Comparison of ENCODE assay signal across 8 cellular contexts in the genomic region with DNA sequence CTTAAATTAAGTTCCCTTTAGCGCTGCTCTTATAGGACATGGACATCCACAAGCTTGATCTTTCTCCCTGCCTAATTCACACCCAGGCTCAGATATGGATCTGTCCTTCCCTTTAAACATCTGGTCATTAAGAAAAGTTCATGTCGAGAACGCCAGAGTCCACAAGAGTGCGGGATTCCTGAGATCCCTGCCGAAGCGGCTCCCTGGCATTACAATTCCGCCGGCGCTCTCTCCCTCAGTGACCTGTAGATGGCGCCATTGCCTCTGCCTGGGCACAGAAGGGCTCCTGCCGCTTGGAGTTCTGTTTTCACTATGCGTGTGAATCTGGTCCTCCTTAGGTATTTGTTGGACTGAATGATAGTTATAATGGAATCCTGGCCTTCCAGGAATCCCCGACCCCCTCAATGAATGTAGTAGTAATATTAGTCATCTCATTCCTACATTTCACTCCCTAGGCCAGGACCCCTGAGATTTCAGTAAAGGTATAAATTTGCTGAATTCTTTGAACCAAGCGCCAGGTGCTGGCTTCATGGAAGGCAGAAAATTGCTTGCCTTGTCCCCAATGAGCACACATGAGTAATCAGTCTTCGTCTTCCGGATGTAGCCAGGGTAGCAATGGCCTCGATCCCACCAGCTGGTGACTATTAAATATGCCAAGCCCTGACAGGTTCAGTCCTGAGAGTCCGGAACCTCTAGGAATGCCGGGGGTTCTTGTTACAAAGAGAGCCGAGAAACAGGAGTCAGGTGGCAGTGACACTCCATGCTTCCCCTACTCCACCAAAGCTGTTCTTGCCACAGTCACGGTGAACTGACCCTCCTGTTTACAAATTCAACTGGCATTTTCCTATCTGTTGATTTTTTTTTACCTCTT. TPM values are rescaled to one million over a fixed set of nuclear protein-coding genes. Genes with fewer than 3 reads are reported as not detected.
A peak's percentile ranks its signal among the peaks of the same experiment; 100 is the strongest.
DNase-seq lines count a peak whose midpoint lies in the region; ATAC-seq and TF ChIP-seq lines count a peak whose summit lies in the region.

No MANE protein-coding gene starts in this region.

- TF ChIP-seq POLR2A in IMR-90 (IDR thresholded peaks at IDR 0.05; ENCODE audit: low read depth, low read length) (no peak), esophagus muscularis mucosa (IDR thresholded peaks at IDR 0.05; ENCODE audit: low read depth) (no peak)

- peak overlapping the region in 1 of 10 donors; percentile 44 for H3K27ac Mint-ChIP-seq in naive thymus-derived CD8-positive, alpha-beta T cell
- H3K27ac Mint-ChIP-seq in stimulated activated effector memory CD8-positive, alpha-beta T cell treated with anti-CD3 and anti-CD28 coated beads, Interleukin-12 subunit alpha, Interleukin-12 subunit beta, amount 100 ng/mL, for 72 hours: peak overlapping the region; percentile 23

- no peak overlapping the region for H4K5ac ChIP-seq in IMR-90 (ENCODE audit: low read depth, low read length)

- H3K4me3 Mint-ChIP-seq in naive thymus-derived CD8-positive, alpha-beta T cell: peak overlapping the region in 3 of 10 donors; percentile 8 to 67 (median 37)
- H3K4me3 Mint-ChIP-seq in stimulated activated effector memory CD8-positive, alpha-beta T cell treated with anti-CD3 and anti-CD28 coated beads, Interleukin-12 subunit alpha, Interleukin-12 subunit beta, amount 100 ng/mL, for 72 hours: peak overlapping the region; percentile 22

- POLR2A ChIA-PET in IMR-90 (lab: Charles Lee; ENCODE audit: unreplicated experiment): no interaction called here
- POLR2A ChIA-PET in naive thymus-derived CD8-positive, alpha-beta T cell (lab: Charles Lee): no interaction called here

- no peak overlapping the region for H2BK120ac ChIP-seq in IMR-90 (ENCODE audit: low read depth, low read length)

- H3K56ac ChIP-seq in IMR-90 (ENCODE audit: extremely low read depth, insufficient read depth, low read length): no peak overlapping the region

- no TSS peak for BruUV-seq in IMR-90 (replicated peaks; lab: Mats Ljungman, UMichigan)

- peak; percentile 50 for DNase-seq in GM04504 (ENCODE audit: low read depth)
- peak; percentile 62 for DNase-seq in IMR-90
- peak; percentile 16 for DNase-seq in OCI-M2 (lab: John Stamatoyannopoulos, UW; ENCODE audit: unreplicated experiment)
- peak; percentile 60 for DNase-seq in activated T-cell treated with anti-CD3 and anti-CD28 coated beads for 48 hours (ENCODE audit: low read depth)
- no peak for DNase-seq in esophagus muscularis mucosa (ENCODE audit: extremely low spot score)
- DNase-seq in naive thymus-derived CD8-positive, alpha-beta T cell: peak; percentile 41 to 81 (median 68)
- DNase-seq in stimulated activated effector memory CD8-positive, alpha-beta T cell treated with anti-CD3 and anti-CD28 coated beads, Interleukin-12 subunit alpha, Interleukin-12 subunit beta, amount 100 ng/mL, for 72 hours (ENCODE audit: low spot score in 2 of 2): peak; percentile 74 to 87

- H3K18ac ChIP-seq in IMR-90 (ENCODE audit: low read depth, low read length): no peak overlapping the region

- peaks cover 2 to 8% (median 6%) of the 10 kb centered on the region in 4 donors for H3K4me1 Mint-ChIP-seq in naive thymus-derived CD8-positive, alpha-beta T cell
- peaks cover 6% of the 10 kb centered on the region for H3K4me1 Mint-ChIP-seq in stimulated activated effector memory CD8-positive, alpha-beta T cell treated with anti-CD3 and anti-CD28 coated beads, Interleukin-12 subunit alpha, Interleukin-12 subunit beta, amount 100 ng/mL, for 72 hours

- no peaks in the 10 kb centered on the region for H3K36me3 Mint-ChIP-seq in naive thymus-derived CD8-positive, alpha-beta T cell
- no peaks in the 10 kb centered on the region for H3K36me3 Mint-ChIP-seq in stimulated activated effector memory CD8-positive, alpha-beta T cell treated with anti-CD3 and anti-CD28 coated beads, Interleukin-12 subunit alpha, Interleukin-12 subunit beta, amount 100 ng/mL, for 72 hours

- H3K4me3 ChIP-seq in IMR-90 (ENCODE audit: insufficient read depth, low read depth, low read length): no peak overlapping the region
- H3K4me3 ChIP-seq in esophagus muscularis mucosa: no peak overlapping the region

- H3K23ac ChIP-seq in IMR-90 (ENCODE audit: low read depth, low read length): no peak overlapping the region

- in situ Hi-C loops in IMR-90 (cut with MboI; ENCODE audit: low sequenced_read_pairs): no loop called here

- H3K9me1 ChIP-seq in IMR-90 (ENCODE audit: insufficient read depth, low read length): no peaks in the 10 kb centered on the region

- no peak overlapping the region for H3K4me2 ChIP-seq in IMR-90 (ENCODE audit: low read depth, low read length)

- 11% methylated on average over 5 of the region's 21 CpGs; no CpG with 5 or more reads in 1 of the 2 experiments for WGBS in IMR-90 (ENCODE audit: extremely low coverage in 2 of 2, insufficient read length in 1 of 2), 2 experiments
- WGBS in esophagus muscularis mucosa: 26% methylated on average over 21 of the region's 21 CpGs

- H3K36me3 ChIP-seq in IMR-90 (ENCODE audit: control insufficient read depth, insufficient read depth, low read length): no peaks in the 10 kb centered on the region
- H3K36me3 ChIP-seq in esophagus muscularis mucosa: no peaks in the 10 kb centered on the region

- H3K4ac ChIP-seq in IMR-90 (ENCODE audit: low read depth, low read length): no peak overlapping the region

- TF ChIP-seq RAD21 in IMR-90 (IDR thresholded peaks at IDR 0.05; ENCODE audit: low read length): peak; percentile 87

- TF ChIP-seq CTCF in IMR-90 (conservative IDR thresholded peaks at IDR 0.05; ENCODE audit: low read depth, low read length): peak; percentile 98
- TF ChIP-seq CTCF in esophagus muscularis mucosa (IDR thresholded peaks at IDR 0.05): peak; percentile 80 to 96 (median 84)

- no peak overlapping the region for H2BK5ac ChIP-seq in IMR-90 (ENCODE audit: low read depth, low read length, poor library complexity, severe bottlenecking)

- intact Hi-C loops in IMR-90 (cut with micrococcal nuclease) (loop anchor here (1.0 to 2.0 kb wide), 2 partner anchors 59 to 86 kb away; no protein-coding TSS in a partner anchor), esophagus muscularis mucosa (cut with DNase I) (no loop called here)

- H2AK9ac ChIP-seq in IMR-90 (replicated peaks; ENCODE audit: low read depth, low read length, poor library complexity): no peak overlapping the region

- H3K9me3 ChIP-seq in IMR-90 (ENCODE audit: control insufficient read depth, insufficient read depth, low read length) (no peaks in the 10 kb centered on the region), esophagus muscularis mucosa (no peaks in the 10 kb centered on the region)

- ATAC-seq in IMR-90 (ENCODE audit: low read depth): peak; percentile 98
- peak; percentile 75 to 89 for ATAC-seq in naive thymus-derived CD8-positive, alpha-beta T cell
- peak; percentile 79 for ATAC-seq in stimulated activated effector memory CD8-positive, alpha-beta T cell treated with anti-CD3 and anti-CD28 coated beads, Interleukin-12 subunit alpha, Interleukin-12 subunit beta, amount 100 ng/mL, for 72 hours
- ATAC-seq in HG03460 (IDR thresholded peaks at IDR 0.05; ENCODE audit: unreplicated experiment): no peak

- H2AFZ ChIP-seq in IMR-90 (replicated peaks; ENCODE audit: low read length, poor library complexity): no peak overlapping the region

- H4K20me1 ChIP-seq in IMR-90 (ENCODE audit: insufficient read depth, low read length): no peaks in the 10 kb centered on the region

- no peaks in the 10 kb centered on the region for H3K9me3 Mint-ChIP-seq in naive thymus-derived CD8-positive, alpha-beta T cell
- H3K9me3 Mint-ChIP-seq in stimulated activated effector memory CD8-positive, alpha-beta T cell treated with anti-CD3 and anti-CD28 coated beads, Interleukin-12 subunit alpha, Interleukin-12 subunit beta, amount 100 ng/mL, for 72 hours: no peaks in the 10 kb centered on the region

- H3K4me1 ChIP-seq in IMR-90 (ENCODE audit: control insufficient read depth, insufficient read depth, low read length) (no peaks in the 10 kb centered on the region), esophagus muscularis mucosa (peaks cover 0 to 9% (median 4%) of the 10 kb centered on the region in 4 donors)

- no peak overlapping the region for H2BK20ac ChIP-seq in IMR-90 (ENCODE audit: low read depth, low read length)

- no peaks in the 10 kb centered on the region for H3K79me1 ChIP-seq in IMR-90 (ENCODE audit: low read depth in 1 of 2, low read length in 2 of 2)

- H3K27me3 ChIP-seq in IMR-90 (ENCODE audit: control insufficient read depth, insufficient read depth, low read length) (peaks cover 38% of the 10 kb centered on the region), esophagus muscularis mucosa (peaks cover 0 to 66% (median 14%) of the 10 kb centered on the region in 4 donors)

- H4K91ac ChIP-seq in IMR-90 (ENCODE audit: insufficient read depth, low read depth, low read length): no peak overlapping the region

- no peak overlapping the region for H3K14ac ChIP-seq in IMR-90 (replicated peaks; ENCODE audit: low read depth, low read length)

- dilution Hi-C loops in IMR-90 (cut with HindIII; ENCODE audit: low sequenced_read_pairs, unreplicated experiment): no loop called here

- no peak overlapping the region for H2BK15ac ChIP-seq in IMR-90 (ENCODE audit: low read depth, low read length)

- no peak overlapping the region for H3K9ac ChIP-seq in IMR-90 (ENCODE audit: low read depth, low read length)

- H3K27me3 Mint-ChIP-seq in naive thymus-derived CD8-positive, alpha-beta T cell: peaks cover 18 to 40% (median 26%) of the 10 kb centered on the region in 5 donors

- no peak overlapping the region for H2AK5ac ChIP-seq in IMR-90 (ENCODE audit: low read depth, low read length)

- CTCF ChIA-PET in IMR-90 (lab: Yijun Ruan, JAX): interaction anchor here (0.5 to 1.6 kb wide), 2 partner anchors 86 to 361 kb away, joined by 3 to 4 read pairs; no protein-coding TSS in a partner anchor

- no peak for TF ChIP-seq EP300 in esophagus muscularis mucosa (IDR thresholded peaks at IDR 0.05)

- H4K8ac ChIP-seq in IMR-90 (ENCODE audit: low read depth in 2 of 2, low read length in 2 of 2): no peak overlapping the region

- H3K27ac ChIP-seq in IMR-90 (ENCODE audit: insufficient read depth, low read length) (no peak overlapping the region), esophagus muscularis mucosa (replicated peaks in 1 of 4) (no peak overlapping the region)

RNA-seq across cellular contexts. Expression of a gene that starts 26.4 kb away (rescaled TPM):
- total RNA-seq in IMR-90 (2012; rRNA removed) (not detected in 2 replicates), esophagus muscularis mucosa (1 to 10 TPM in 2 of 4 donors, under 1 TPM in 2; 0.26 to 1.7 (median 0.68) TPM)
- not detected in 2 replicates for polyA plus RNA-seq in IMR-90 (2012; rRNA removed)
- polyA plus RNA-seq in IMR-90 (2012; cell fraction: cytosol; rRNA removed): not detected in 2 replicates
- polyA plus RNA-seq in IMR-90 (2012; cell fraction: nucleus; rRNA removed; ENCODE audit: low replicate concordance): not detected in 2 replicates
- not detected for total RNA-seq in naive thymus-derived CD8-positive, alpha-beta T cell
- not detected for polyA plus RNA-seq in naive thymus-derived CD8-positive, alpha-beta T cell

RNA-seq across cellular contexts. Expression of a gene that starts 38.4 kb away (rescaled TPM):
- 0.36 and 0.56 TPM in 2 replicates for total RNA-seq in IMR-90 (2012; rRNA removed)
- polyA plus RNA-seq in IMR-90 (2012; rRNA removed): 1.5 and 2.4 TPM in 2 replicates
- polyA plus RNA-seq in IMR-90 (2012; cell fraction: cytosol; rRNA removed): 3.2 and 3.5 TPM in 2 replicates
- 6.0 and 12.7 TPM in 2 replicates for polyA plus RNA-seq in IMR-90 (2012; cell fraction: nucleus; rRNA removed; ENCODE audit: low replicate concordance)
- 1 to 10 TPM in 3 of 4 donors, under 1 TPM in 1; 0.33 to 2.5 (median 1.5) TPM for total RNA-seq in esophagus muscularis mucosa
- not detected for total RNA-seq in naive thymus-derived CD8-positive, alpha-beta T cell
- polyA plus RNA-seq in naive thymus-derived CD8-positive, alpha-beta T cell: not detected

RNA-seq across cellular contexts. Expression of a gene that starts 41.6 kb away (rescaled TPM):
- total RNA-seq in IMR-90 (2012; rRNA removed) (not detected in 2 replicates), esophagus muscularis mucosa (under 1 TPM in 3 of 4 donors, not detected in 1; 0.13 to 0.63 (median 0.42) TPM)
- polyA plus RNA-seq in IMR-90 (2012; rRNA removed): not detected in 2 replicates
- polyA plus RNA-seq in IMR-90 (2012; cell fraction: cytosol; rRNA removed): not detected in 2 replicates
- not detected in 2 replicates for polyA plus RNA-seq in IMR-90 (2012; cell fraction: nucleus; rRNA removed; ENCODE audit: low replicate concordance)
- total RNA-seq in naive thymus-derived CD8-positive, alpha-beta T cell: not detected
- polyA plus RNA-seq in naive thymus-derived CD8-positive, alpha-beta T cell: not detected
